Comparison of ENCODE assay signal across 2 cellular contexts in genomic region chr4:113957961-113958360, GRCh38.
TF ChIP-seq lines count a peak whose summit lies in the region.

No MANE protein-coding gene starts in this region.

TF ChIP-seq in SK-N-SH, 30 proteins besides CTCF, POLR2A, EP300 and RAD21 (continued from another document):
- TF ChIP-seq, protein P1, sequence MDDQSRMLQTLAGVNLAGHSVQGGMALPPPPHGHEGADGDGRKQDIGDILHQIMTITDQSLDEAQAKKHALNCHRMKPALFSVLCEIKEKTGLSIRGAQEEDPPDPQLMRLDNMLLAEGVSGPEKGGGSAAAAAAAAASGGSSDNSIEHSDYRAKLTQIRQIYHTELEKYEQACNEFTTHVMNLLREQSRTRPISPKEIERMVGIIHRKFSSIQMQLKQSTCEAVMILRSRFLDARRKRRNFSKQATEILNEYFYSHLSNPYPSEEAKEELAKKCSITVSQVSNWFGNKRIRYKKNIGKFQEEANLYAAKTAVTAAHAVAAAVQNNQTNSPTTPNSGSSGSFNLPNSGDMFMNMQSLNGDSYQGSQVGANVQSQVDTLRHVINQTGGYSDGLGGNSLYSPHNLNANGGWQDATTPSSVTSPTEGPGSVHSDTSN (IDR thresholded peaks at IDR 0.05) = no peak
- TF ChIP-seq NFIC (IDR thresholded peaks at IDR 0.05; ENCODE audit: borderline replicate concordance) = no peak
- TF ChIP-seq CHD2 (IDR thresholded peaks at IDR 0.05; ENCODE audit: low read length, partially characterized antibody) = no peak

TF ChIP-seq in SK-N-SH treated with all-trans-retinoic acid at 6 μM for 48 hours, 23 proteins besides CTCF, POLR2A, EP300 and RAD21 (continued from another document):
- TF ChIP-seq, protein P2, sequence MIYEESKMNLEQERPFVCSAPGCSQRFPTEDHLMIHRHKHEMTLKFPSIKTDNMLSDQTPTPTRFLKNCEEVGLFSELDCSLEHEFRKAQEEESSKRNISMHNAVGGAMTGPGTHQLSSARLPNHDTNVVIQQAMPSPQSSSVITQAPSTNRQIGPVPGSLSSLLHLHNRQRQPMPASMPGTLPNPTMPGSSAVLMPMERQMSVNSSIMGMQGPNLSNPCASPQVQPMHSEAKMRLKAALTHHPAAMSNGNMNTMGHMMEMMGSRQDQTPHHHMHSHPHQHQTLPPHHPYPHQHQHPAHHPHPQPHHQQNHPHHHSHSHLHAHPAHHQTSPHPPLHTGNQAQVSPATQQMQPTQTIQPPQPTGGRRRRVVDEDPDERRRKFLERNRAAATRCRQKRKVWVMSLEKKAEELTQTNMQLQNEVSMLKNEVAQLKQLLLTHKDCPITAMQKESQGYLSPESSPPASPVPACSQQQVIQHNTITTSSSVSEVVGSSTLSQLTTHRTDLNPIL (CRISPR knock-in tag; IDR thresholded peaks at IDR 0.05; ENCODE audit: low read depth) = no peak
- TF ChIP-seq TCF4 (CRISPR knock-in tag; IDR thresholded peaks at IDR 0.05; ENCODE audit: borderline replicate concordance) (no peak), ISL1 (CRISPR knock-in tag; IDR thresholded peaks at IDR 0.05) (no peak), CSRNP3 (CRISPR knock-in tag; IDR thresholded peaks at IDR 0.05) (no peak), ZNF565 (CRISPR knock-in tag; conservative IDR thresholded peaks at IDR 0.05; ENCODE audit: low read depth) (no peak), ARNTL (CRISPR knock-in tag; IDR thresholded peaks at IDR 0.05; ENCODE audit: borderline replicate concordance, low read depth) (no peak), ZFP3 (CRISPR knock-in tag; IDR thresholded peaks at IDR 0.05) (no peak), SNAI2 (CRISPR knock-in tag; IDR thresholded peaks at IDR 0.05) (no peak), PPARA (CRISPR knock-in tag; IDR thresholded peaks at IDR 0.05; ENCODE audit: borderline replicate concordance) (no peak), ESRRG (CRISPR knock-in tag; IDR thresholded peaks at IDR 0.05) (no peak), TOX (CRISPR knock-in tag; IDR thresholded peaks at IDR 0.05; ENCODE audit: borderline replicate concordance) (no peak)
- TF ChIP-seq, protein P3, sequence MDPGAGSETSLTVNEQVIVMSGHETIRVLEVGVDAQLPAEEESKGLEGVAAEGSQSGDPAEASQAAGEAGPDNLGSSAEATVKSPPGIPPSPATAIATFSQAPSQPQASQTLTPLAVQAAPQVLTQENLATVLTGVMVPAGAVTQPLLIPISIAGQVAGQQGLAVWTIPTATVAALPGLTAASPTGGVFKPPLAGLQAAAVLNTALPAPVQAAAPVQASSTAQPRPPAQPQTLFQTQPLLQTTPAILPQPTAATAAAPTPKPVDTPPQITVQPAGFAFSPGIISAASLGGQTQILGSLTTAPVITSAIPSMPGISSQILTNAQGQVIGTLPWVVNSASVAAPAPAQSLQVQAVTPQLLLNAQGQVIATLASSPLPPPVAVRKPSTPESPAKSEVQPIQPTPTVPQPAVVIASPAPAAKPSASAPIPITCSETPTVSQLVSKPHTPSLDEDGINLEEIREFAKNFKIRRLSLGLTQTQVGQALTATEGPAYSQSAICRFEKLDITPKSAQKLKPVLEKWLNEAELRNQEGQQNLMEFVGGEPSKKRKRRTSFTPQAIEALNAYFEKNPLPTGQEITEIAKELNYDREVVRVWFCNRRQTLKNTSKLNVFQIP (CRISPR knock-in tag; IDR thresholded peaks at IDR 0.05; ENCODE audit: borderline replicate concordance, low read depth) = no peak
